Comparison of ENCODE assay signal across 12 cellular contexts in the genomic region with DNA sequence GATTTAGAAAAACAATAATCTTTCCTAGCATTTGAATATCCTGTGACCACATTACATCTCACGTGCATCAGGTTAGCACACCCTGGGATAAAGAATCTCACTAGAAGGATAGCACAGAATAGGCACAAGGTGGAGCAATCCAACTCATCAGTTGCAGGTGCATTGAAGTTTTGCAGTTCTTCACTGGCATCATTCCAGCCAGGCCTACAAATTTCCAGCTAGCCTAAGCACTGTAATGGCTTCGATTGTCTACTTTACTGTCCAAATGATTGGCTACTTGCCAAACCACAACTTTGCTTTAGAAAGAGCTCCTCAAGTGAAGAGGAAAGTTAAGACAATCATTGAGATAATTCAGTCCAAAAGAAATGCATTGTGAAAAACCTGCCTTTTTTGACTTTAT.
DNase-seq lines count a peak whose midpoint lies in the region; ATAC-seq and TF ChIP-seq lines count a peak whose summit lies in the region.
"Had no signal": no experiment of that assay in that cellular context is flagged by ENCODE, and none has a peak within 500 bp of the region (broad histone marks: within the 10 kb centered on the region; RNA-seq: fewer than 3 reads in every experiment).

No MANE protein-coding gene starts in this region.

- H3K4me3 ChIP-seq in A673 (ENCODE audit: low read depth, low read length, poor library complexity, severe bottlenecking), result no peak overlapping the region
- H3K4me3 ChIP-seq in PC-3 (ENCODE audit: low read length), result no peak overlapping the region
- H3K4me3 ChIP-seq: heart left ventricle had no signal

- intact Hi-C loops in A673 (cut with micrococcal nuclease; ENCODE audit: unreplicated experiment) (no loop called here), PC-3 (cut with micrococcal nuclease) (no loop called here), left cardiac atrium (cut with DNase I) (no loop called here)

- H3K9me3 ChIP-seq in A673 (ENCODE audit: low read depth, low read length, poor library complexity, severe bottlenecking) (no peaks in the 10 kb centered on the region), PC-3 (ENCODE audit: low read length) (no peaks in the 10 kb centered on the region)
- H3K9me3 ChIP-seq: heart left ventricle had no signal

- H3K79me2 ChIP-seq in PC-3 (ENCODE audit: low read length), result no peaks in the 10 kb centered on the region

- H3F3A ChIP-seq in PC-3 (ENCODE audit: low read length, unreplicated experiment), result no peaks in the 10 kb centered on the region

- no peaks in the 10 kb centered on the region for H3K36me3 ChIP-seq in A673 (ENCODE audit: insufficient read depth, low read length, poor library complexity, severe bottlenecking)
- H3K36me3 ChIP-seq in PC-3 (ENCODE audit: low read depth, low read length), result no peaks in the 10 kb centered on the region
- H3K36me3 ChIP-seq: heart left ventricle had no signal

- no peak overlapping the region for H2AFZ ChIP-seq in PC-3 (ENCODE audit: low read length)

- TF ChIP-seq CTCF in A673 (conservative IDR thresholded peaks at IDR 0.05; ENCODE audit: low read depth, low read length) (peak; percentile 19; the same call in 1 of the 2 replicates), PC-3 (conservative IDR thresholded peaks at IDR 0.05; ENCODE audit: low read depth, low read length) (no peak), omental fat pad (IDR thresholded peaks at IDR 0.05) (no peak)

- POLR2A ChIA-PET in A673 (lab: Charles Lee; ENCODE audit: low non-redundant PET) (no interaction called here), PC-3 (lab: Charles Lee; ENCODE audit: unreplicated experiment) (interaction anchor here (0.6 kb wide), 1 partner anchor 90 kb away, joined by 3 read pairs; a partner anchor contains a TSS)

- peaks cover 13% of the 10 kb centered on the region for H3K27me3 ChIP-seq in A673 (replicated peaks; ENCODE audit: insufficient read depth, low read depth, low read length, poor library complexity)
- no peaks in the 10 kb centered on the region for H3K27me3 ChIP-seq in PC-3 (ENCODE audit: low read length)
- H3K27me3 ChIP-seq: heart left ventricle had no signal

- no TSS peak for BruUV-seq in A673 (replicated peaks; lab: Mats Ljungman, UMichigan)
- BruUV-seq in PC-3 (replicated peaks; lab: Mats Ljungman, UMichigan), result no TSS peak

- no peaks in the 10 kb centered on the region for H4K20me1 ChIP-seq in PC-3 (ENCODE audit: low read length)

- ATAC-seq in PC-3, result peak; percentile 42
- ATAC-seq in HG02759 (IDR thresholded peaks at IDR 0.05; ENCODE audit: unreplicated experiment), result no peak
- no peak for ATAC-seq in omental fat pad (ENCODE audit: low FRiP score)
- no peak for ATAC-seq in left cardiac atrium
- ATAC-seq: heart left ventricle, Right ventricle myocardium inferior had no signal

- no peaks in the 10 kb centered on the region for H3K9me2 ChIP-seq in PC-3 (replicated peaks; ENCODE audit: low read length)

- no peak for TF ChIP-seq POLR2A in erythroblast (IDR thresholded peaks at IDR 0.05; ENCODE audit: low read length)

- CTCF ChIA-PET in A673 (lab: Charles Lee), result no interaction called here
- CTCF ChIA-PET in PC-3 (lab: Charles Lee), result no interaction called here

- H3K4me2 ChIP-seq in PC-3 (ENCODE audit: low read length), result no peak overlapping the region

- no peak overlapping the region for H3K9ac ChIP-seq in PC-3 (ENCODE audit: low read length)

- H3K4me1 ChIP-seq in A673 (ENCODE audit: insufficient read depth, low read length, poor library complexity, severe bottlenecking), result peaks cover 10% of the 10 kb centered on the region
- H3K4me1 ChIP-seq in PC-3 (ENCODE audit: insufficient read depth, low read length), result 0 out of 2 replicates have a peak, but pooled peaks cover 5% of the 10 kb centered on the region

- no peak overlapping the region for H3K27ac ChIP-seq in A673 (ENCODE audit: low read depth, low read length, poor library complexity, severe bottlenecking)
- no peak overlapping the region for H3K27ac ChIP-seq in PC-3 (ENCODE audit: low read length)
- H3K27ac ChIP-seq: heart left ventricle had no signal

- peak; percentile 82 for DNase-seq in A673 (ENCODE audit: low spot score)
- peak; percentile 12 for DNase-seq in HS-27A (ENCODE audit: low read depth)
- peak; percentile 64 for DNase-seq in PC-3
- DNase-seq in erythroblast (lab: John Stamatoyannopoulos, UW), result peak; percentile 1 to 12
- no peak for DNase-seq in activated CD4-positive, alpha-beta T cell treated with anti-CD3 and anti-CD28 coated beads for 1 hour
- DNase-seq in omental fat pad (ENCODE audit: low spot score), result no peak
- no peak for DNase-seq in left cardiac atrium
- DNase-seq: activated CD4-positive, alpha-beta T cell treated with anti-CD3 and anti-CD28 coated beads, Interleukin-2, amount 50 U/mL, for 4 hours; naive B cell had no signal

Comparison
In these comparisons a context has a peak if more than half of its experiments do, and no peak if none do; other contexts are left out.
1. DNase-seq: peak in A673 (single experiment), HS-27A (single experiment), PC-3 (single experiment) and erythroblast (2 of 2); none in activated CD4-positive, alpha-beta T cell treated with anti-CD3 and anti-CD28 coated beads for 1 hour (single experiment), omental fat pad (single experiment) and left cardiac atrium (single experiment).